In the genomic region with DNA sequence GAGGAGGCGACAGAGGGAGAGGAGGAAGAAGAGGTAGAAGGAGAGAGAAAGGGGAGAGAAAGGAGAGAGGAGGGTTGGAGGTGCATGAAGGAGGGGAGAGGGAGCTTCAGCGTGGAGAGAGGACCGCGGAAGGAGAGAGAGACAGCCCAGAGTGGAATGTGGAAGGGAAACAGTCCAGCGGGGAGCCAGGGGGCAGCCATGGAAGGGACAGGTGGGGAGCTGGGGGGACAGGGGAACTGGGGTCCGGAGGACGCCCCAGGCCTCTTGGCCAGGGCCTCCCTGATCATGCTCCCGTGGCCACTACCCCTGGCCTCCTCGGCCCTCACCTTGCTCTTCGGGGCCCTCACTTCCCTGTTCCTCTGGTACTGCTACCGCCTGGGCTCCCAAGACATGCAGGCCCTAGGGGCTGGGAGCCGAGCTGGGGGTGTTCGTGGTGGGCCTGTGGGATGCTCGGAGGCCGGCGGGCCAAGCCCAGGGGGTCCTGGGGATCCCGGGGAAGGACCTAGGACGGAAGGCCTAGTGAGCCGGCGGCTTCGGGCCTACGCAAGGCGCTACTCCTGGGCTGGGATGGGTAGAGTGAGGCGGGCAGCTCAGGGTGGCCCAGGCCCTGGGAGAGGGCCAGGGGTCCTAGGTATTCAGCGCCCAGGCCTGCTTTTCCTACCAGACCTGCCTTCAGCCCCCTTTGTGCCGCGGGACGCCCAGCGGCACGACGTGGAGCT, we compare ENCODE assay signal across 8 cellular contexts. TPM values are rescaled to one million over a fixed set of nuclear protein-coding genes. Genes with fewer than 3 reads are reported as not detected.
DNase-seq lines count a peak whose midpoint lies in the region; ATAC-seq and TF ChIP-seq lines count a peak whose summit lies in the region.

No MANE protein-coding gene starts in this region.

- peak; percentile 5 for ATAC-seq in sciatic nerve

- no peak overlapping the region for H3K27ac ChIP-seq in SK-N-MC

- intact Hi-C loops in sciatic nerve (cut with DNase I), result loop anchor here (10.0 kb wide), 1 partner anchor 46 kb away; no protein-coding TSS in a partner anchor

- DNase-seq in SK-N-MC (ENCODE audit: low read depth, low spot score) (no peak), epithelial cell of proximal tubule (ENCODE audit: low read depth) (no peak), sciatic nerve (ENCODE audit: low spot score) (no peak), NCI-H1417 (lab: John Stamatoyannopoulos, UW) (no peak), NCI-H1694 (lab: John Stamatoyannopoulos, UW) (no peak), SW 1271 (lab: John Stamatoyannopoulos, UW) (no peak), NCI-H446 (lab: John Stamatoyannopoulos, UW) (no peak)

- H3K4me1 ChIP-seq in ES-I3 (ENCODE audit: insufficient read depth, low read length), result no peaks in the 10 kb centered on the region; the same call in none of the 2 replicates

- no peak for TF ChIP-seq CTCF in epithelial cell of proximal tubule (conservative IDR thresholded peaks at IDR 0.05; ENCODE audit: low read depth, low read length)

- H3K9me3 ChIP-seq in ES-I3 (ENCODE audit: control insufficient read depth, insufficient read depth, low read length) (no peaks in the 10 kb centered on the region), SK-N-MC (ENCODE audit: low read depth, low read length) (no peaks in the 10 kb centered on the region)

- H3K4me3 ChIP-seq in SK-N-MC (peak overlapping the region; percentile 80), epithelial cell of proximal tubule (ENCODE audit: low read depth, low read length) (peak overlapping the region; percentile 63)

- no peaks in the 10 kb centered on the region for H3K36me3 ChIP-seq in ES-I3 (ENCODE audit: insufficient read depth, low read length)
- H3K36me3 ChIP-seq in SK-N-MC (ENCODE audit: insufficient read depth, low read length), result no peaks in the 10 kb centered on the region

- H3K9ac ChIP-seq in ES-I3 (ENCODE audit: low read depth, low read length) (peak overlapping the region; percentile 79), SK-N-MC (ENCODE audit: insufficient read length) (no peak overlapping the region)

RNA-seq across cellular contexts. Expression of gene ASPHD1, which starts 0.8 kb away (rescaled TPM):
- 11.1 and 14.2 TPM in 2 replicates for total RNA-seq in epithelial cell of proximal tubule
- total RNA-seq in sciatic nerve, result 5.0 TPM

RNA-seq across cellular contexts. Expression of gene SEZ6L2, which starts 1.7 kb away (rescaled TPM):
- total RNA-seq in epithelial cell of proximal tubule (2.2 and 12.8 TPM in 2 replicates), sciatic nerve (3.1 TPM)

RNA-seq across cellular contexts. Expression of gene KCTD13, which starts 25.0 kb away (rescaled TPM):
- total RNA-seq in epithelial cell of proximal tubule (6.6 and 17.4 TPM in 2 replicates), sciatic nerve (30.4 TPM)

RNA-seq across cellular contexts. Expression of gene CDIPT, which starts 38.0 kb away (rescaled TPM):
- total RNA-seq in epithelial cell of proximal tubule, result 79.0 and 83.3 TPM in 2 replicates
- 58.4 TPM for total RNA-seq in sciatic nerve
